3 cellular contexts compared by ENCODE assay signal in the genomic region with DNA sequence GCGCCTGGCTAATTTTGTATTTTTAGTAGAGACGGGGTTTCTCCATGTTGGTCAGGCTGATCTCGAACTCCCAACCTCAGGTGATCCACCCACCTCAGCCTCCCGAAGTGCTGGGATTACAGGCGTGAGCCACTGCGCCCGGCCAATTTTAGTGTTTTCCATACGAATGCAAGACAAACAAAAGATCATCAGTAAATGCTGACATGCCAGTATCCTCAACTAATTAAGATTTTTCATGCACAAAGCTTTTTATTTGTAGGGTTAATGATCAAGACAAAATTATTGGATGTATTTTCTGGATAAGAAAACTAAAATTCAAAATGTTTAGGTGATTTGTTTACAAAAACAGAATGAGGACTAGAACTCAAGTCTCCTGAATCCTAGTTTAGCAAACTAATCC.
TF ChIP-seq lines count a peak whose summit lies in the region.

No MANE protein-coding gene starts in this region.

TF ChIP-seq in A549, 52 proteins besides CTCF, POLR2A, EP300 and RAD21:
- TF ChIP-seq MAFK (IDR thresholded peaks at IDR 0.05; ENCODE audit: partially characterized antibody), result peak; percentile 29

TF ChIP-seq in K562, 482 proteins besides CTCF, POLR2A, EP300 and RAD21:
- TF ChIP-seq ZNF316 (IDR thresholded peaks at IDR 0.05) (peak; percentile 62), C11orf30 (IDR thresholded peaks at IDR 0.05; ENCODE audit: low read depth) (peak; percentile 23; the same call in 1 of the 2 replicates)

TF ChIP-seq in HepG2, 621 proteins besides CTCF, POLR2A, EP300 and RAD21:
- peak; percentile 44 for TF ChIP-seq MAFF (IDR thresholded peaks at IDR 0.05; ENCODE audit: low read depth, low read length)
- TF ChIP-seq MAFK (conservative IDR thresholded peaks at IDR 0.05 in 1 of 2, IDR thresholded peaks at IDR 0.05 in 1 of 2; ENCODE audit: low read length in 2 of 2), result peak; percentile 52 to 58
